In genomic region chr12:64172143-64172970, GRCh38 we compare ENCODE assay signal across 20 cellular contexts. TPM values are rescaled to one million over a fixed set of nuclear protein-coding genes. Genes with fewer than 3 reads are reported as not detected.
A peak's percentile ranks its signal among the peaks of the same experiment; 100 is the strongest.
DNase-seq lines count a peak whose midpoint lies in the region; ATAC-seq and TF ChIP-seq lines count a peak whose summit lies in the region.
"Had no signal": no experiment of that assay in that cellular context is flagged by ENCODE, and none has a peak within 500 bp of the region (broad histone marks: within the 10 kb centered on the region; RNA-seq: fewer than 3 reads in every experiment).

No MANE protein-coding gene starts in this region.

- peak in 1 of 2 donors; percentile 51 for ATAC-seq in activated naive CD4-positive, alpha-beta T cell treated with anti-CD3 and anti-CD28 coated beads, Interleukin-2, amount 50 U/mL, for 72 hours
- ATAC-seq in PC-3: peak; percentile 53
- ATAC-seq in stimulated activated effector memory CD8-positive, alpha-beta T cell treated with anti-CD3 and anti-CD28 coated beads, Interleukin-12 subunit alpha, Interleukin-12 subunit beta, amount 100 ng/mL, for 72 hours: peak; percentile 80
- ATAC-seq: activated naive CD8-positive, alpha-beta T cell treated with anti-CD3 and anti-CD28 coated beads, Interleukin-2, amount 50 U/mL, for 24 hours; gastrocnemius medialis had no signal

- no peaks in the 10 kb centered on the region for H4K20me1 ChIP-seq in PC-3 (ENCODE audit: low read length)

- H3K27me3 ChIP-seq in PC-3 (ENCODE audit: low read length): no peaks in the 10 kb centered on the region
- H3K27me3 ChIP-seq: gastrocnemius medialis had no signal

- H3F3A ChIP-seq in PC-3 (ENCODE audit: low read length, unreplicated experiment): peaks cover 6% of the 10 kb centered on the region

- H3K36me3 Mint-ChIP-seq in activated naive CD4-positive, alpha-beta T cell treated with anti-CD3 and anti-CD28 coated beads, Interleukin-2, amount 50 U/mL, for 72 hours: no peaks in the 10 kb centered on the region
- no peaks in the 10 kb centered on the region for H3K36me3 Mint-ChIP-seq in stimulated activated effector memory CD8-positive, alpha-beta T cell treated with anti-CD3 and anti-CD28 coated beads, Interleukin-12 subunit alpha, Interleukin-12 subunit beta, amount 100 ng/mL, for 72 hours
- H3K36me3 Mint-ChIP-seq: mesothelial cell of epicardium had no signal

- H3K4me3 Mint-ChIP-seq in stimulated activated effector memory CD8-positive, alpha-beta T cell treated with anti-CD3 and anti-CD28 coated beads, Interleukin-12 subunit alpha, Interleukin-12 subunit beta, amount 100 ng/mL, for 72 hours: no peak overlapping the region
- H3K4me3 Mint-ChIP-seq: activated naive CD8-positive, alpha-beta T cell treated with anti-CD3 and anti-CD28 coated beads, Interleukin-2, amount 50 U/mL, for 24 hours; activated T-helper 1 cell treated with anti-CD3 and anti-CD28 coated beads, Interleukin-12 subunit alpha, Interleukin-12 subunit beta, Interleukin-2, Interleukin-4 antibody, amounts not matched to agents 30 ng/mL and 10 ng/mL and 1 ng/mL, durations not matched to agents 14 hours and 24 hours and 36 hours; dendritic cell treated with granulocyte-macrophage colony-stimulating factor and Interleukin-4, amounts not matched to agents 40 ng/mL and 50 ng/mL, for 4 days; mesothelial cell of epicardium; nephron had no signal

- H3K9me3 Mint-ChIP-seq in activated naive CD4-positive, alpha-beta T cell treated with anti-CD3 and anti-CD28 coated beads, Interleukin-2, amount 50 U/mL, for 72 hours: peaks cover 0 to 3% of the 10 kb centered on the region in 2 donors
- H3K9me3 Mint-ChIP-seq in stimulated activated effector memory CD8-positive, alpha-beta T cell treated with anti-CD3 and anti-CD28 coated beads, Interleukin-12 subunit alpha, Interleukin-12 subunit beta, amount 100 ng/mL, for 72 hours: no peaks in the 10 kb centered on the region
- H3K9me3 Mint-ChIP-seq: activated naive CD8-positive, alpha-beta T cell treated with anti-CD3 and anti-CD28 coated beads, Interleukin-2, amount 50 U/mL, for 24 hours; activated T-helper 1 cell treated with anti-CD3 and anti-CD28 coated beads, Interleukin-12 subunit alpha, Interleukin-12 subunit beta, Interleukin-2, Interleukin-4 antibody, amounts not matched to agents 30 ng/mL and 10 ng/mL and 1 ng/mL, durations not matched to agents 14 hours and 24 hours and 36 hours; dendritic cell treated with granulocyte-macrophage colony-stimulating factor and Interleukin-4, amounts not matched to agents 40 ng/mL and 50 ng/mL, for 4 days; mesothelial cell of epicardium; nephron had no signal

- H2AFZ ChIP-seq in PC-3 (ENCODE audit: low read length): no peak overlapping the region

- H3K79me2 ChIP-seq in PC-3 (ENCODE audit: low read length): no peaks in the 10 kb centered on the region

- H3K9me3 ChIP-seq in PC-3 (ENCODE audit: low read length): no peaks in the 10 kb centered on the region
- H3K9me3 ChIP-seq: gastrocnemius medialis had no signal

- no peaks in the 10 kb centered on the region for H3K4me1 Mint-ChIP-seq in stimulated activated effector memory CD8-positive, alpha-beta T cell treated with anti-CD3 and anti-CD28 coated beads, Interleukin-12 subunit alpha, Interleukin-12 subunit beta, amount 100 ng/mL, for 72 hours
- H3K4me1 Mint-ChIP-seq: activated naive CD8-positive, alpha-beta T cell treated with anti-CD3 and anti-CD28 coated beads, Interleukin-2, amount 50 U/mL, for 24 hours; mesothelial cell of epicardium; nephron had no signal

- intact Hi-C loops in PC-3 (cut with micrococcal nuclease): no loop called here
- intact Hi-C loops in posterior cingulate gyrus (cut with DNase I): no loop called here

- CTCF ChIA-PET in PC-3 (lab: Charles Lee): no interaction called here

- no peak for DNase-seq in activated naive CD4-positive, alpha-beta T cell treated with anti-CD3 and anti-CD28 coated beads, Interleukin-2, amount 50 U/mL, for 72 hours (ENCODE audit: low spot score in 2 of 2)
- DNase-seq in activated naive CD4-positive, alpha-beta T cell treated with Interleukin-2 at 50 U/mL for 16 hours: no peak
- DNase-seq in PC-3: peak; percentile 14
- peak; percentile 32 for DNase-seq in epithelial cell of esophagus (ENCODE audit: low read depth)
- DNase-seq in stimulated activated effector memory CD8-positive, alpha-beta T cell treated with anti-CD3 and anti-CD28 coated beads, Interleukin-12 subunit alpha, Interleukin-12 subunit beta, amount 100 ng/mL, for 72 hours (ENCODE audit: low spot score in 2 of 2): no peak
- DNase-seq in germinal center (ENCODE audit: low spot score): no peak
- no peak for DNase-seq in posterior cingulate gyrus
- no peak for DNase-seq in SIG-M5 treated with dmso at 0.1 percent for 504 hours (lab: John Stamatoyannopoulos, UW; ENCODE audit: unreplicated experiment)
- DNase-seq: activated naive CD8-positive, alpha-beta T cell treated with anti-CD3 and anti-CD28 coated beads, Interleukin-2, amount 50 U/mL, for 24 hours; gastrocnemius medialis; KBM-7; left cardiac atrium; NCI-H1930; stimulated activated CD4-positive, alpha-beta T cell treated with anti-CD3 and anti-CD28 coated beads, Interleukin-4, amount 100 ng/mL, for 1 hour had no signal

- POLR2A ChIA-PET in PC-3 (lab: Charles Lee; ENCODE audit: unreplicated experiment): interaction anchor here (0.7 kb wide), 1 partner anchor 66 kb away, joined by 5 read pairs; no protein-coding TSS in a partner anchor

- peak overlapping the region; percentile 22 to 31 for H3K27ac Mint-ChIP-seq in activated naive CD4-positive, alpha-beta T cell treated with anti-CD3 and anti-CD28 coated beads, Interleukin-2, amount 50 U/mL, for 72 hours
- H3K27ac Mint-ChIP-seq in stimulated activated effector memory CD8-positive, alpha-beta T cell treated with anti-CD3 and anti-CD28 coated beads, Interleukin-12 subunit alpha, Interleukin-12 subunit beta, amount 100 ng/mL, for 72 hours: no peak overlapping the region
- H3K27ac Mint-ChIP-seq: activated naive CD8-positive, alpha-beta T cell treated with anti-CD3 and anti-CD28 coated beads, Interleukin-2, amount 50 U/mL, for 24 hours; activated T-helper 1 cell treated with anti-CD3 and anti-CD28 coated beads, Interleukin-12 subunit alpha, Interleukin-12 subunit beta, Interleukin-2, Interleukin-4 antibody, amounts not matched to agents 30 ng/mL and 10 ng/mL and 1 ng/mL, durations not matched to agents 14 hours and 24 hours and 36 hours; dendritic cell treated with granulocyte-macrophage colony-stimulating factor and Interleukin-4, amounts not matched to agents 40 ng/mL and 50 ng/mL, for 4 days; mesothelial cell of epicardium; nephron; progenitor cell of endocrine pancreas had no signal

- peak overlapping the region; percentile 2; the same call in 1 of the 2 replicates for H3K9ac ChIP-seq in PC-3 (ENCODE audit: low read length)

- no TSS peak for BruUV-seq in PC-3 (replicated peaks; lab: Mats Ljungman, UMichigan)

- peak overlapping the region; percentile 53 for H3K4me2 ChIP-seq in PC-3 (ENCODE audit: low read length)

- no peaks in the 10 kb centered on the region for H3K9me2 ChIP-seq in PC-3 (replicated peaks; ENCODE audit: low read length)

- peaks cover 27% of the 10 kb centered on the region for H3K4me1 ChIP-seq in PC-3 (ENCODE audit: insufficient read depth, low read length)
- H3K4me1 ChIP-seq: gastrocnemius medialis had no signal

- no peaks in the 10 kb centered on the region for H3K36me3 ChIP-seq in PC-3 (ENCODE audit: low read depth, low read length)
- H3K36me3 ChIP-seq: gastrocnemius medialis had no signal

- peak overlapping the region; percentile 70 for H3K27ac ChIP-seq in PC-3 (ENCODE audit: low read length)
- H3K27ac ChIP-seq: gastrocnemius medialis, skin epidermis had no signal

- TF ChIP-seq CTCF in PC-3 (conservative IDR thresholded peaks at IDR 0.05; ENCODE audit: low read depth, low read length): no peak
- no peak for TF ChIP-seq CTCF in epithelial cell of esophagus (IDR thresholded peaks at IDR 0.05; ENCODE audit: insufficient read depth, low read depth, low read length, missing control alignments)

- no peak overlapping the region for H3K4me3 ChIP-seq in PC-3 (ENCODE audit: low read length)
- H3K4me3 ChIP-seq in epithelial cell of esophagus (ENCODE audit: low read length): no peak overlapping the region
- H3K4me3 ChIP-seq: gastrocnemius medialis, skin epidermis had no signal

RNA-seq across cellular contexts. Expression of gene KICS2, which starts 49.7 kb away (rescaled TPM):
- 10 to 100 TPM; 12.9 to 13.5 TPM for total RNA-seq in activated naive CD4-positive, alpha-beta T cell treated with anti-CD3 and anti-CD28 coated beads, Interleukin-2, amount 50 U/mL, for 72 hours
- total RNA-seq in PC-3 (2014; rRNA removed): 11.9 and 16.4 TPM in 2 replicates

Comparison
In these comparisons a context has a peak if more than half of its experiments do, and no peak if none do; other contexts are left out.
1. DNase-seq: peak in PC-3 (single experiment) and epithelial cell of esophagus (single experiment); none in activated naive CD4-positive, alpha-beta T cell treated with anti-CD3 and anti-CD28 coated beads, Interleukin-2, amount 50 U/mL, for 72 hours (0 of 2), activated naive CD4-positive, alpha-beta T cell treated with Interleukin-2 at 50 U/mL for 16 hours (single experiment), stimulated activated effector memory CD8-positive, alpha-beta T cell treated with anti-CD3 and anti-CD28 coated beads, Interleukin-12 subunit alpha, Interleukin-12 subunit beta, amount 100 ng/mL, for 72 hours (0 of 2), germinal center (single experiment), posterior cingulate gyrus (0 of 10) and SIG-M5 treated with dmso at 0.1 percent for 504 hours (single experiment).